In genomic region chr7:3283130-3283704, GRCh38 we compare ENCODE assay signal across 14 cellular contexts.
"Had no signal": no experiment of that assay in that cellular context is flagged by ENCODE, and none has a peak within 500 bp of the region (broad histone marks: within the 10 kb centered on the region; RNA-seq: fewer than 3 reads in every experiment).

No MANE protein-coding gene starts in this region.

- DNase-seq: activated CD4-positive, alpha-beta T cell treated with anti-CD3 and anti-CD28 coated beads for 48 hours; activated CD8-positive, alpha-beta memory T cell treated with anti-CD3 and anti-CD28 coated beads, Interleukin-2, amount 50 U/mL, for 48 hours; activated CD8-positive, alpha-beta T cell treated with anti-CD3 and anti-CD28 coated beads, Interleukin-2, amount 10 ng/mL, durations not matched to agents 7 days and 5 days; activated naive CD8-positive, alpha-beta T cell treated with anti-CD3 and anti-CD28 coated beads, Interleukin-2, amount 10 ng/mL, durations not matched to agents 7 days and 5 days; glutamatergic neuron; left cardiac atrium; naive thymus-derived CD4-positive, alpha-beta T cell; transverse colon had no signal

- FAIRE-seq: colon, endothelial cell of umbilical vein had no signal

- H3K27ac ChIP-seq: neutrophil had no signal

- H3K36me3 ChIP-seq: neutrophil, right atrium auricular region, transverse colon had no signal

- H3K9me3 ChIP-seq: neutrophil, right atrium auricular region, transverse colon had no signal

- H3K4me3 ChIP-seq: lung, right atrium auricular region, transverse colon had no signal

- H3K27me3 ChIP-seq: neutrophil, right atrium auricular region, transverse colon had no signal

- H3K4me1 ChIP-seq: right atrium auricular region, transverse colon had no signal

- ATAC-seq: activated CD8-positive, alpha-beta T cell treated with anti-CD3 and anti-CD28 coated beads, Interleukin-2, amount 10 ng/mL, durations not matched to agents 7 days and 5 days; naive thymus-derived CD4-positive, alpha-beta T cell; stimulated activated effector memory CD8-positive, alpha-beta T cell treated with anti-CD3 and anti-CD28 coated beads, Interleukin-12 subunit alpha, Interleukin-12 subunit beta, amount 100 ng/mL, for 72 hours had no signal
